ENCODE assay signal across 24 cellular contexts in the genomic region with DNA sequence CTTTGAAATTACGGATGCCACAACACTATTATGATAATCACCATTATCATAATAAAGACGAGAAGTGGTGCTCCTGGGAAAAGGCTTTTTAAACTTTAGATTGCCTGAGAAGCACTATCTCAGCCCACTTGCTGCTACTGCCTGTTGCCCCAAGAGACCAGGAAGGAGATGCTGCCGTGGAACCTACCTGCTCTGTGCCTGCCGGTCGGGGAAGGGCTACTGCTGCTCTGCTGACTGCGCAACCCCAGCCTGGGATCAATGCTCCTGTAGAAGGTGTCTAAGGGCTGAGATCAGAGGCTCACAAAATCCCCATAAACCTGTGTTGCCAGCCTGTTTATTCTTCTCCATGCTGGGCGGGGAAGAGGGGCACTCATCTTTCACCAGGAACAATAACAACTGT.
"Had no signal": no experiment of that assay in that cellular context is flagged by ENCODE, and none has a peak within 500 bp of the region (broad histone marks: within the 10 kb centered on the region; RNA-seq: fewer than 3 reads in every experiment).

No MANE protein-coding gene starts in this region.

- H3K4me2 ChIP-seq: KMS-11, SK-N-SH had no signal

- H3K36me3 Mint-ChIP-seq: activated naive CD8-positive, alpha-beta T cell treated with anti-CD3 and anti-CD28 coated beads, Interleukin-2, amount 10 ng/mL, durations not matched to agents 7 days and 5 days had no signal

- H3K9me3 ChIP-seq: adrenal gland, body of pancreas, Peyer's patch, SJCRH30, SK-N-SH had no signal

- H3K4me3 ChIP-seq: adrenal gland, body of pancreas, Peyer's patch, SJCRH30 had no signal

- H3K9ac ChIP-seq: KMS-11, SK-N-SH had no signal

- FAIRE-seq: bronchial epithelial cell had no signal

- H3K27me3 ChIP-seq: adrenal gland, body of pancreas, Peyer's patch, SJCRH30 had no signal

- DNase-seq: activated CD4-positive, alpha-beta T cell treated with anti-CD3 and anti-CD28 coated beads for 4 hours; activated CD4-positive, alpha-beta T cell treated with anti-CD3 and anti-CD28 coated beads, Interleukin-2, amount 50 U/mL, for 4 hours; activated CD8-positive, alpha-beta memory T cell treated with anti-CD3 and anti-CD28 coated beads, Interleukin-2, amount 50 U/mL, for 48 hours; activated CD8-positive, alpha-beta T cell treated with anti-CD3 and anti-CD28 coated beads, Interleukin-2, amount 10 ng/mL, durations not matched to agents 7 days and 5 days; activated naive CD4-positive, alpha-beta T cell treated with anti-CD3 and anti-CD28 coated beads, Interleukin-2, amount 50 U/mL, for 16 hours; activated naive CD8-positive, alpha-beta T cell treated with anti-CD3 and anti-CD28 coated beads, Interleukin-2, amount 10 ng/mL, durations not matched to agents 7 days and 5 days; activated T-cell treated with anti-CD3 and anti-CD28 coated beads, Interleukin-2, amount 50 U/mL, for 1 hour; adrenal gland; aorta; body of pancreas; central memory CD4-positive, alpha-beta T cell; NCI-H1092; NCI-H1694 treated with DMSO at 0.1 percent for 48 hours; NCI-H2029 treated with DMSO at 0.1 percent for 48 hours; NCI-H526; Peyer's patch; Right ventricle myocardium superior; SJCRH30; SK-N-SH; T-helper 1 cell; WERI-Rb-1 had no signal

- H3K4me1 ChIP-seq: adrenal gland, body of pancreas, Peyer's patch, SJCRH30 had no signal

- H3K27me3 Mint-ChIP-seq: activated naive CD8-positive, alpha-beta T cell treated with anti-CD3 and anti-CD28 coated beads, Interleukin-2, amount 10 ng/mL, durations not matched to agents 7 days and 5 days had no signal

- H3K4me3 Mint-ChIP-seq: activated CD8-positive, alpha-beta T cell treated with anti-CD3 and anti-CD28 coated beads, Interleukin-2, amount 10 ng/mL, durations not matched to agents 7 days and 5 days; activated naive CD8-positive, alpha-beta T cell treated with anti-CD3 and anti-CD28 coated beads, Interleukin-2, amount 10 ng/mL, durations not matched to agents 7 days and 5 days had no signal

- H3K36me3 ChIP-seq: adrenal gland, Peyer's patch, SJCRH30, WERI-Rb-1 had no signal

- H3K9me3 Mint-ChIP-seq: activated naive CD8-positive, alpha-beta T cell treated with anti-CD3 and anti-CD28 coated beads, Interleukin-2, amount 10 ng/mL, durations not matched to agents 7 days and 5 days had no signal

- H3K4me1 Mint-ChIP-seq: activated naive CD8-positive, alpha-beta T cell treated with anti-CD3 and anti-CD28 coated beads, Interleukin-2, amount 10 ng/mL, durations not matched to agents 7 days and 5 days had no signal

- H3K27ac ChIP-seq: adrenal gland, body of pancreas, KMS-11, Peyer's patch, RWPE1, SJCRH30, WERI-Rb-1 had no signal

- H3K27ac Mint-ChIP-seq: activated CD8-positive, alpha-beta T cell treated with anti-CD3 and anti-CD28 coated beads, Interleukin-2, amount 10 ng/mL, durations not matched to agents 7 days and 5 days; activated naive CD8-positive, alpha-beta T cell treated with anti-CD3 and anti-CD28 coated beads, Interleukin-2, amount 10 ng/mL, durations not matched to agents 7 days and 5 days had no signal
